ENCODE assay signal across 26 cellular contexts in genomic region chr11:42646959-42647358, GRCh38.
"Had no signal": no experiment of that assay in that cellular context is flagged by ENCODE, and none has a peak within 500 bp of the region (broad histone marks: within the 10 kb centered on the region; RNA-seq: fewer than 3 reads in every experiment).

No MANE protein-coding gene starts in this region.

- FAIRE-seq: islet of Langerhans, kidney, small intestine, urothelium cell line had no signal

- H3K27ac ChIP-seq: left ventricle myocardium inferior, ovary, prostate gland, sigmoid colon, spleen, suprapubic skin, thoracic aorta, tibial artery, upper lobe of right lung had no signal

- H3K9me3 ChIP-seq: left ventricle myocardium inferior, ovary, prostate gland, sigmoid colon, suprapubic skin, thoracic aorta, tibial artery, upper lobe of right lung had no signal

- H3K4me3 ChIP-seq: left ventricle myocardium inferior, lung, ovary, prostate gland, sigmoid colon, spleen, suprapubic skin, thoracic aorta, tibial artery, upper lobe of right lung had no signal

- H3K27me3 ChIP-seq: ovary, sigmoid colon, spleen, suprapubic skin, tibial artery, upper lobe of right lung had no signal

- ATAC-seq: natural killer cell; right cardiac atrium; stimulated activated effector memory CD8-positive, alpha-beta T cell treated with anti-CD3 and anti-CD28 coated beads, Interleukin-12 subunit alpha, Interleukin-12 subunit beta, amount 100 ng/mL, for 72 hours; upper lobe of right lung had no signal

- DNase-seq: hippocampal formation; immature natural killer cell; kidney; left ventricle myocardium inferior; mesendoderm; naive B cell; natural killer cell; nephron progenitor cell; ovary; retina; right cardiac atrium; sigmoid colon; small intestine; spleen; stimulated activated CD4-positive, alpha-beta T cell treated with anti-CD3 and anti-CD28 coated beads, Interleukin-4, amount 100 ng/mL, for 24 hours; stimulated activated naive CD4-positive, alpha-beta T cell; tibial artery; trophoblast cell; upper lobe of right lung had no signal

- H3K4me1 ChIP-seq: left ventricle myocardium inferior, prostate gland, sigmoid colon, spleen, suprapubic skin, tibial artery, upper lobe of right lung had no signal

- H3K36me3 ChIP-seq: left ventricle myocardium inferior, ovary, prostate gland, sigmoid colon, spleen, suprapubic skin, thoracic aorta, tibial artery, upper lobe of right lung had no signal
